ENCODE assay signal across 21 cellular contexts in the genomic region with DNA sequence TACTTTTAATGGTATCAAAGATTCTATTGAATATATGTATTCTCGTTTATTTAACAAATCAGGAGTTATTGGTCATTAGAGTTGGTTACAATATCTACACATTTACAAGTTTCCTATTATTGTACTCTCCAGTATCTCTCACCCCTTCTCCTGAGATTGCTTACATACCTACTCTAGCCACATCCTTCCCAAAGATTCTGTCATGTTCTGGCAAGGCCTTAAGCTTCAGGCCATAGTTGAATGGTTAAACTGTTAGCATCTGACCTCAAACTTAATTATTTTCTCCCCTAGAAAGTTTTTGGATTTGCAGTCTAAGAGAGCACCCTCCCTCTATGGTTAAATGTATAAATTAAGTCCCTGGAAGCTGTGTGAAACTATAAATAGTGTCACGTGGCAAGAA.
DNase-seq lines count a peak whose midpoint lies in the region; ATAC-seq, FAIRE-seq and TF ChIP-seq lines count a peak whose summit lies in the region.
"Had no signal": no experiment of that assay in that cellular context is flagged by ENCODE, and none has a peak within 500 bp of the region (broad histone marks: within the 10 kb centered on the region; RNA-seq: fewer than 3 reads in every experiment).

No MANE protein-coding gene starts in this region.

- H3K9ac ChIP-seq in GM23248 (no peak overlapping the region), kidney (ENCODE audit: low read length in 2 of 2) (no peak overlapping the region)
- H3K9ac ChIP-seq: BLaER1, SK-N-SH had no signal

- no peak for FAIRE-seq in bronchial epithelial cell (lab: Jason Lieb, UNC)
- FAIRE-seq in kidney (lab: Jason Lieb, UNC): no peak
- FAIRE-seq: H1, K562 had no signal

- no peak overlapping the region for H3K27ac ChIP-seq in GM23248
- no peak overlapping the region for H3K27ac ChIP-seq in kidney (ENCODE audit: low read depth in 2 of 2, low read length in 2 of 2)
- H3K27ac ChIP-seq: BLaER1 had no signal

- H3K9me3 ChIP-seq in GM23248 (ENCODE audit: low read depth) (no peaks in the 10 kb centered on the region), kidney (ENCODE audit: control insufficient read depth in 1 of 2, low read length in 2 of 2) (no peaks in the 10 kb centered on the region)
- H3K9me3 ChIP-seq: BLaER1, SK-N-SH had no signal

- intact Hi-C loops in kidney (cut with DNase I): no loop called here

- in situ Hi-C loops in GM23248 (cut with MboI): no loop called here

- no peaks in the 10 kb centered on the region for H3K79me2 ChIP-seq in GM23248 (ENCODE audit: insufficient read depth)

- TF ChIP-seq CTCF in AG10803 (conservative IDR thresholded peaks at IDR 0.05; ENCODE audit: low read length) (no peak), bronchial epithelial cell (IDR thresholded peaks at IDR 0.05; ENCODE audit: insufficient read depth, low read length, severe bottlenecking) (no peak), foreskin fibroblast (IDR thresholded peaks at IDR 0.05; ENCODE audit: low read depth, low read length) (no peak), kidney (IDR thresholded peaks at IDR 0.05; ENCODE audit: borderline replicate concordance, extremely low read depth, insufficient read depth) (no peak)

- no peaks in the 10 kb centered on the region for H4K20me1 ChIP-seq in GM23248 (ENCODE audit: insufficient read depth)
- H4K20me1 ChIP-seq: BLaER1 had no signal

- H3K4me1 ChIP-seq in GM23248 (ENCODE audit: insufficient read depth) (peaks cover 12% of the 10 kb centered on the region), kidney (ENCODE audit: control insufficient read depth in 1 of 2, insufficient read depth in 1 of 2, low read depth in 1 of 2, low read length in 2 of 2) (no peaks in the 10 kb centered on the region)
- H3K4me1 ChIP-seq: BLaER1 had no signal

- H3K9me2 ChIP-seq in GM23248 (ENCODE audit: insufficient read depth): no peaks in the 10 kb centered on the region
- H3K9me2 ChIP-seq: SK-N-SH had no signal

- H2AFZ ChIP-seq in GM23248: no peak overlapping the region

- H3F3A ChIP-seq in GM23248 (ENCODE audit: insufficient read depth): no peaks in the 10 kb centered on the region; the same call in 1 of the 2 replicates

- 6 to 12% methylated on average over 2 of the region's 2 CpGs for WGBS in GM23248 (ENCODE audit: low coverage in 1 of 2, low lambda C conversion rate in 2 of 2, missing lambda C conversion rate in 2 of 2), 2 experiments

- H3K4me2 ChIP-seq in GM23248 (ENCODE audit: unreplicated experiment): no peak overlapping the region
- H3K4me2 ChIP-seq: BLaER1, SK-N-SH had no signal

- H3K36me3 ChIP-seq in GM23248 (ENCODE audit: low read depth) (no peaks in the 10 kb centered on the region), bronchial epithelial cell (ENCODE audit: control insufficient read depth, insufficient read depth, low read length) (no peaks in the 10 kb centered on the region), kidney (ENCODE audit: control insufficient read depth in 1 of 2, insufficient read depth in 2 of 2, low read length in 2 of 2) (no peaks in the 10 kb centered on the region)
- H3K36me3 ChIP-seq: BLaER1 had no signal

- ATAC-seq in GM21447 (IDR thresholded peaks at IDR 0.05; ENCODE audit: unreplicated experiment): no peak
- ATAC-seq: CD8-positive, alpha-beta T cell; K562 had no signal

- H3K27me3 ChIP-seq in GM23248 (replicated peaks; ENCODE audit: insufficient read depth): no peaks in the 10 kb centered on the region
- H3K27me3 ChIP-seq in bronchial epithelial cell (ENCODE audit: control insufficient read depth, insufficient read depth, low read length): no peaks in the 10 kb centered on the region
- H3K27me3 ChIP-seq: BLaER1 had no signal

- peak; percentile 55 for DNase-seq in AG10803 (ENCODE audit: low read depth)
- peak; percentile 26 for DNase-seq in GM23248
- peak; percentile 9 for DNase-seq in bronchial epithelial cell (ENCODE audit: low read depth)
- peak; percentile 39 to 50 for DNase-seq in foreskin fibroblast
- no peak for DNase-seq in activated CD8-positive, alpha-beta memory T cell treated with anti-CD3 and anti-CD28 coated beads, Interleukin-2, amount 50 U/mL, for 48 hours
- no peak for DNase-seq in activated CD4-positive, alpha-beta T cell treated with anti-CD3 and anti-CD28 coated beads for 48 hours
- DNase-seq in kidney: no peak
- DNase-seq: Calu3; CD8-positive, alpha-beta T cell; MV-4-11; NCI-H187; NCI-H2227 treated with DMSO at 0.1 percent for 48 hours; NCI-H510A treated with DMSO at 0.1 percent for 48 hours; NCI-H774; RPMI8226; SHP77 treated with DMSO at 0.1 percent for 48 hours; SK-N-SH had no signal

- H3K4me3 ChIP-seq in AG10803 (ENCODE audit: low read length) (no peak overlapping the region), GM23248 (no peak overlapping the region), bronchial epithelial cell (ENCODE audit: low read depth, low read length) (no peak overlapping the region), foreskin fibroblast (ENCODE audit: low read depth in 1 of 2, low read length in 2 of 2) (no peak overlapping the region), kidney (ENCODE audit: low read length in 2 of 2) (no peak overlapping the region)
- H3K4me3 ChIP-seq: BLaER1, K562 had no signal

Comparison
In these comparisons a context has a peak if more than half of its experiments do, and no peak if none do; other contexts are left out.
1. DNase-seq: peak in AG10803 (single experiment), GM23248 (single experiment), bronchial epithelial cell (single experiment) and foreskin fibroblast (2 of 2); none in activated CD8-positive, alpha-beta memory T cell treated with anti-CD3 and anti-CD28 coated beads, Interleukin-2, amount 50 U/mL, for 48 hours (single experiment), activated CD4-positive, alpha-beta T cell treated with anti-CD3 and anti-CD28 coated beads for 48 hours (single experiment) and kidney (single experiment).